In genomic region chr18:62402342-62402948, GRCh38 we compare ENCODE assay signal across 15 cellular contexts.
DNase-seq lines count a peak whose midpoint lies in the region; ATAC-seq, FAIRE-seq and TF ChIP-seq lines count a peak whose summit lies in the region.
"Had no signal": no experiment of that assay in that cellular context is flagged by ENCODE, and none has a peak within 500 bp of the region (broad histone marks: within the 10 kb centered on the region; RNA-seq: fewer than 3 reads in every experiment).

No MANE protein-coding gene starts in this region.

- H3K9me1 ChIP-seq in K562 (ENCODE audit: control insufficient read depth, insufficient read depth, low read length): no peaks in the 10 kb centered on the region

- TF ChIP-seq CTCF in LNCaP clone FGC (IDR thresholded peaks at IDR 0.05; ENCODE audit: control insufficient read depth, extremely low read depth, insufficient read depth) (0 out of 2 replicates have a peak, but pooled peaks have one; percentile 4), K562 (IDR thresholded peaks at IDR 0.05 in 2 of 3, conservative IDR thresholded peaks at IDR 0.05 in 1 of 3; ENCODE audit: insufficient read depth in 2 of 3, low read depth in 1 of 3, low read length in 3 of 3) (peak in 2 of 3 experiments; percentile 19 to 26; a peak in 2 of 6 replicates), D721Med (IDR thresholded peaks at IDR 0.05; ENCODE audit: insufficient read depth, missing control alignments) (no peak)

- BruUV-seq in K562 (replicated peaks; lab: Mats Ljungman, UMichigan): no TSS peak

- peak in 1 of 2 experiments; percentile 24; a peak in 2 of 4 replicates for TF ChIP-seq RAD21 in K562 (CRISPR knock-in tag; conservative IDR thresholded peaks at IDR 0.05 in 1 of 2, IDR thresholded peaks at IDR 0.05 in 1 of 2)

- H3K4me2 ChIP-seq in K562 (ENCODE audit: insufficient read depth, low read length): no peak overlapping the region
- H3K4me2 ChIP-seq: BLaER1 had no signal

- H3K9me3 ChIP-seq in K562 (replicated peaks; ENCODE audit: control insufficient read depth, insufficient read depth, low read depth, low read length): no peaks in the 10 kb centered on the region
- H3K9me3 ChIP-seq: BLaER1, Caco-2 had no signal

- intact Hi-C loops in K562 (cut with micrococcal nuclease): no loop called here
- intact Hi-C loops in cardiac septum (cut with DNase I): no loop called here

- DNase-seq in NCI-H146 (lab: John Stamatoyannopoulos, UW) (peak; percentile 53), NCI-H146 treated with DMSO at 0.1 percent for 48 hours (lab: John Stamatoyannopoulos, UW; ENCODE audit: unreplicated experiment) (no peak), LNCaP clone FGC (ENCODE audit: low read depth) (no peak), K562 (ENCODE audit: extremely low read depth in 1 of 4, low spot score in 3 of 4) (peak in 1 of 4 experiments; percentile 20), left lobe of liver (ENCODE audit: low spot score) (no peak), cardiac septum (ENCODE audit: low spot score) (no peak), NCI-H1417 treated with DMSO at 0.1 percent for 48 hours (lab: John Stamatoyannopoulos, UW) (no peak), D721Med (ENCODE audit: insufficient read length, low spot score) (no peak)
- DNase-seq: Caco-2; CD8-positive, alpha-beta memory T cell; DMS53; GM23248 had no signal

- peak overlapping the region; percentile 32; the same call in 1 of the 2 replicates for H2AFZ ChIP-seq in K562 (ENCODE audit: low read depth, low read length)
- H2AFZ ChIP-seq: GM23248 had no signal

- POLR2A ChIA-PET in K562 (lab: Yijun Ruan, JAX): no interaction called here

- H3K27me3 ChIP-seq in K562 (ENCODE audit: control insufficient read depth in 2 of 2, insufficient read depth in 2 of 2, low read length in 2 of 2): no peaks in the 10 kb centered on the region; a peak in 1 of 5 replicates
- H3K27me3 ChIP-seq: BLaER1 had no signal

- in situ Hi-C loops in K562 (cut with MboI): no loop called here

- H3K4me3 ChIP-seq in LNCaP clone FGC (ENCODE audit: low read depth, low read length) (no peak overlapping the region), K562 (no peak overlapping the region)
- H3K4me3 ChIP-seq: BLaER1, GM23248 had no signal

- FAIRE-seq in K562 (lab: Jason Lieb, UNC) (no peak), D721Med (lab: Jason Lieb, UNC) (no peak)
- FAIRE-seq: H54 had no signal

- no peak for TF ChIP-seq EP300 in K562 (IDR thresholded peaks at IDR 0.05; ENCODE audit: low read length)

- H3K9ac ChIP-seq in K562 (ENCODE audit: insufficient read depth in 1 of 2, low read depth in 2 of 2, low read length in 2 of 2): no peak overlapping the region
- H3K9ac ChIP-seq: BLaER1, GM23248 had no signal

- CTCF ChIA-PET in K562 (lab: Yijun Ruan, JAX; ENCODE audit: low intra/inter-chr PET ratio): interaction anchor here (0.5 kb wide), 1 partner anchor 184 kb away, joined by 7 read pairs; no protein-coding TSS in a partner anchor

- no peaks in the 10 kb centered on the region; a peak in 1 of 5 replicates for H3K4me1 ChIP-seq in K562 (replicated peaks in 1 of 2; ENCODE audit: control insufficient read depth in 2 of 2, insufficient read depth in 2 of 2, low read length in 2 of 2)
- H3K4me1 ChIP-seq: Caco-2 had no signal

- peak; percentile 76 for ATAC-seq in K562
- ATAC-seq in left lobe of liver: peak; percentile 60

- H3K27ac ChIP-seq in K562 (ENCODE audit: extremely low read depth, low read depth, low read length): no peak overlapping the region
- H3K27ac ChIP-seq: 22Rv1, BLaER1, GM23248 had no signal

- no peaks in the 10 kb centered on the region for H3K79me2 ChIP-seq in K562 (ENCODE audit: control insufficient read depth, insufficient read depth, low read length)

- no peak for TF ChIP-seq POLR2A in K562 (conservative IDR thresholded peaks at IDR 0.05)

- no peaks in the 10 kb centered on the region for H3K36me3 ChIP-seq in K562 (ENCODE audit: control insufficient read depth, insufficient read depth, low read length)
- H3K36me3 ChIP-seq: BLaER1 had no signal

- H4K20me1 ChIP-seq in K562 (replicated peaks; ENCODE audit: control insufficient read depth, insufficient read depth, low read length): no peaks in the 10 kb centered on the region
- H4K20me1 ChIP-seq: BLaER1 had no signal

- 16% methylated on average over 5 of the region's 6 CpGs for WGBS in K562 (ENCODE audit: insufficient coverage, low coverage, missing lambda C conversion rate)

TF ChIP-seq in K562, 482 proteins besides CTCF, POLR2A, EP300 and RAD21:
- TF ChIP-seq ZFPM2 (CRISPR knock-in tag; IDR thresholded peaks at IDR 0.05) (no peak), MIER1 (IDR thresholded peaks at IDR 0.05; ENCODE audit: low read depth) (no peak), USF1 (CRISPR knock-in tag; IDR thresholded peaks at IDR 0.05) (0 out of 2 replicates have a peak, but pooled peaks have one; percentile 29)
- TF ChIP-seq, protein P1, sequence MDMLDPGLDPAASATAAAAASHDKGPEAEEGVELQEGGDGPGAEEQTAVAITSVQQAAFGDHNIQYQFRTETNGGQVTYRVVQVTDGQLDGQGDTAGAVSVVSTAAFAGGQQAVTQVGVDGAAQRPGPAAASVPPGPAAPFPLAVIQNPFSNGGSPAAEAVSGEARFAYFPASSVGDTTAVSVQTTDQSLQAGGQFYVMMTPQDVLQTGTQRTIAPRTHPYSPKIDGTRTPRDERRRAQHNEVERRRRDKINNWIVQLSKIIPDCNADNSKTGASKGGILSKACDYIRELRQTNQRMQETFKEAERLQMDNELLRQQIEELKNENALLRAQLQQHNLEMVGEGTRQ (CRISPR knock-in tag; IDR thresholded peaks at IDR 0.05): 0 out of 2 replicates have a peak, but pooled peaks have one; percentile 13
